In the genomic region with DNA sequence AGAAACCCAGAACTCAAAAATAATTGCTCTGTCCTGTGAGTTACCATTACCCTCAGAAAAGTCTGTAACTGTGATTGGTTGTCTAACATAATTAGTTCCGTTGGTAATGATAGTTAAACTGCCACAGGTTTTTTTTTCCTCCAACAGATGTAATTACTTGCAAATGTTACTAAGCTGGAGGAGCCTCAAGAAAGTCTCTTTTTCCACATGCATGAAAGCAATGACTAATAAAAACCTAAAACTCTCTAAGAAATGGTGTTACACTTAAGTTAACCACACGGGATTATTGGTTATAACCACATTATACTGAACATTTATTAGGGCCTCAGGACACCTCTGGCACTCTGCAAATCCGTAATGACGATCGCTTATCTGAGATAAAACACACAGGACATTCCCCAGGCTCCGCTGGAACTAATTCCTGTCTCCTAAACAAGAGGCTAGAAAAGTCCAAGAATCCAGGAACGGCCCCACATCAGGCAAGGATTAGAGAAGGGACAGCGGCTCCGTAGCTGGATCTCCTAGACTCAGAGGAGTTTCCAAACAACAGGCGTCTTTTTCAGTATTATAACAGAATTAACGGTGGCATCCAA, we compare ENCODE assay signal across 8 cellular contexts. TPM values are rescaled to one million over a fixed set of nuclear protein-coding genes. Genes with fewer than 3 reads are reported as not detected.
DNase-seq lines count a peak whose midpoint lies in the region; FAIRE-seq and TF ChIP-seq lines count a peak whose summit lies in the region.

No MANE protein-coding gene starts in this region.

- no peak for TF ChIP-seq CTCF in bronchial epithelial cell (IDR thresholded peaks at IDR 0.05; ENCODE audit: insufficient read depth, low read length, severe bottlenecking)

- no peak for FAIRE-seq in bronchial epithelial cell (lab: Jason Lieb, UNC)

- peaks cover 2 to 17% (median 12%) of the 10 kb centered on the region in 5 donors for H3K4me1 ChIP-seq in subcutaneous abdominal adipose tissue (ENCODE audit: control insufficient read depth in 5 of 5, insufficient read depth in 5 of 5, low read length in 5 of 5)

- H3K9ac ChIP-seq in subcutaneous abdominal adipose tissue (ENCODE audit: low read length in 5 of 5), result peak overlapping the region; percentile 65 to 90 (median 87)

- peak overlapping the region; percentile 76 for H3K27ac ChIP-seq in subcutaneous abdominal adipose tissue (ENCODE audit: low read depth, low read length)

- DNase-seq in activated effector memory CD4-positive, alpha-beta T cell treated with anti-CD3 and anti-CD28 coated beads, Interleukin-2, amount 50 U/mL, for 16 hours, result peak; percentile 61
- no peak for DNase-seq in activated effector memory CD4-positive, alpha-beta T cell treated with Interleukin-2 at 50 U/mL for 16 hours
- DNase-seq in NCI-H82 (lab: John Stamatoyannopoulos, UW) (peak; percentile 57), bronchial epithelial cell (ENCODE audit: low read depth) (peak; percentile 18), kidney glomerular epithelial cell (lab: John Stamatoyannopoulos, UW) (peak; percentile 51), T-helper 9 cell (no peak)
- no peak for DNase-seq in activated CD8-positive, alpha-beta memory T cell treated with anti-CD3 and anti-CD28 coated beads, Interleukin-2, amount 50 U/mL, for 4 hours

- peaks cover 2% of the 10 kb centered on the region for H3K36me3 ChIP-seq in bronchial epithelial cell (ENCODE audit: control insufficient read depth, insufficient read depth, low read length)
- peaks cover 14 to 25% (median 23%) of the 10 kb centered on the region in 5 donors for H3K36me3 ChIP-seq in subcutaneous abdominal adipose tissue (ENCODE audit: control insufficient read depth in 5 of 5, insufficient read depth in 5 of 5, low read length in 5 of 5)

- H3K27me3 ChIP-seq in bronchial epithelial cell (ENCODE audit: control insufficient read depth, insufficient read depth, low read length), result no peaks in the 10 kb centered on the region
- H3K27me3 ChIP-seq in subcutaneous abdominal adipose tissue (ENCODE audit: control insufficient read depth in 5 of 5, insufficient read depth in 4 of 5, low read length in 5 of 5), result no peaks in the 10 kb centered on the region

- H3K9me3 ChIP-seq in subcutaneous abdominal adipose tissue (ENCODE audit: control insufficient read depth in 5 of 5, low read length in 5 of 5), result peaks cover 0 to 25% (median 18%) of the 10 kb centered on the region in 5 donors

- H3K4me3 ChIP-seq in bronchial epithelial cell (ENCODE audit: low read depth, low read length), result peak overlapping the region; percentile 72
- peak overlapping the region; percentile 77 to 96 (median 86) for H3K4me3 ChIP-seq in subcutaneous abdominal adipose tissue (ENCODE audit: low read depth in 1 of 5, low read length in 5 of 5)

RNA-seq across cellular contexts. Expression of gene ZNF235, which starts 0.8 kb away (rescaled TPM):
- total RNA-seq in bronchial epithelial cell, result 4.7 and 6.1 TPM in 2 replicates

RNA-seq across cellular contexts. Expression of gene ZNF233, which starts 44.4 kb away (rescaled TPM):
- under 0.01 and 0.38 TPM in 2 replicates for total RNA-seq in bronchial epithelial cell

RNA-seq across cellular contexts. Expression of gene ZNF112, which starts 52.4 kb away (rescaled TPM):
- 5.0 and 7.2 TPM in 2 replicates for total RNA-seq in bronchial epithelial cell

Comparison
In these comparisons a context has a peak if more than half of its experiments do, and no peak if none do; other contexts are left out.
1. DNase-seq: peak in activated effector memory CD4-positive, alpha-beta T cell treated with anti-CD3 and anti-CD28 coated beads, Interleukin-2, amount 50 U/mL, for 16 hours (single experiment), NCI-H82 (single experiment), bronchial epithelial cell (single experiment) and kidney glomerular epithelial cell (single experiment); none in activated effector memory CD4-positive, alpha-beta T cell treated with Interleukin-2 at 50 U/mL for 16 hours (single experiment), T-helper 9 cell (single experiment) and activated CD8-positive, alpha-beta memory T cell treated with anti-CD3 and anti-CD28 coated beads, Interleukin-2, amount 50 U/mL, for 4 hours (single experiment).